Comparison of ENCODE assay signal across 8 cellular contexts in genomic region chr2:152025678-152026287, GRCh38.
DNase-seq lines count a peak whose midpoint lies in the region; ATAC-seq, FAIRE-seq and TF ChIP-seq lines count a peak whose summit lies in the region.

No MANE protein-coding gene starts in this region.

- FAIRE-seq in pancreas (lab: Jason Lieb, UNC): peak; percentile 74

- DNase-seq in GM04503 (ENCODE audit: low read depth) (peak; percentile 18), MM.1S (peak; percentile 79), SJSA1 (ENCODE audit: low read depth in 1 of 2, low spot score in 2 of 2) (peak; percentile 68 to 76), globus pallidus (ENCODE audit: low spot score) (peak; percentile 82), pancreas (peak; percentile 63 to 91 (median 82)), tibial artery (peak; percentile 84 to 87)
- peak; percentile 25 to 75 (median 63) for DNase-seq in activated naive CD4-positive, alpha-beta T cell (lab: John Stamatoyannopoulos, UW)

- no peaks in the 10 kb centered on the region for H3F3A ChIP-seq in MM.1S (ENCODE audit: insufficient read depth, low read length)

- H4K20me1 ChIP-seq in MM.1S (ENCODE audit: insufficient read depth, low read length): no peaks in the 10 kb centered on the region

- CTCF ChIA-PET in HEK293 (lab: Yijun Ruan, JAX): interaction anchor here (0.5 to 3.3 kb wide), 91 partner anchors 9 to 1980 kb away, joined by 3 to 47 read pairs (median 4); partner anchors contain the start of genes RBM43 and STAM2

- H3K79me2 ChIP-seq in MM.1S (ENCODE audit: low read length): no peaks in the 10 kb centered on the region

- H3K4me3 ChIP-seq in HEK293 (ENCODE audit: low read depth, low read length): peak overlapping the region; percentile 39
- H3K4me3 ChIP-seq in MM.1S (ENCODE audit: low read length): peak overlapping the region; percentile 50
- no peak overlapping the region for H3K4me3 ChIP-seq in SJSA1
- peak overlapping the region in 1 of 4 donors; percentile 29 for H3K4me3 ChIP-seq in pancreas
- H3K4me3 ChIP-seq in tibial artery: no peak overlapping the region

- H3K4me2 ChIP-seq in MM.1S (ENCODE audit: low read depth, low read length): peak overlapping the region; percentile 42; the same call in 1 of the 2 replicates

- intact Hi-C loops in pancreas (cut with DNase I): no loop called here
- intact Hi-C loops in tibial artery (cut with DNase I; ENCODE audit: low total_unique reads): no loop called here

- POLR2A ChIA-PET in HEK293 (lab: Yijun Ruan, JAX): interaction anchor here (0.6 kb wide), 1 partner anchor 93 kb away, joined by 6 read pairs; no protein-coding TSS in a partner anchor

- H3K27me3 ChIP-seq in MM.1S (replicated peaks; ENCODE audit: insufficient read depth, low read length) (no peaks in the 10 kb centered on the region), SJSA1 (replicated peaks) (0 out of 2 replicates have a peak, but pooled peaks cover 8% of the 10 kb centered on the region), pancreas (no peaks in the 10 kb centered on the region), tibial artery (no peaks in the 10 kb centered on the region)

- H3K27ac ChIP-seq in HEK293 (ENCODE audit: extremely low read depth, low read depth, low read length) (no peak overlapping the region), MM.1S (ENCODE audit: low read length) (no peak overlapping the region), SJSA1 (no peak overlapping the region), pancreas (no peak overlapping the region), tibial artery (no peak overlapping the region)

- H3K9me2 ChIP-seq in MM.1S (replicated peaks; ENCODE audit: insufficient read depth, low read length): no peaks in the 10 kb centered on the region

- no peaks in the 10 kb centered on the region for H3K9me3 ChIP-seq in HEK293 (ENCODE audit: control insufficient read depth, insufficient read depth, low read depth, low read length)
- H3K9me3 ChIP-seq in MM.1S (replicated peaks; ENCODE audit: insufficient read depth, low read length): no peaks in the 10 kb centered on the region
- H3K9me3 ChIP-seq in SJSA1 (replicated peaks): no peaks in the 10 kb centered on the region
- H3K9me3 ChIP-seq in pancreas: no peaks in the 10 kb centered on the region
- no peaks in the 10 kb centered on the region for H3K9me3 ChIP-seq in tibial artery

- no peaks in the 10 kb centered on the region for H3K36me3 ChIP-seq in HEK293 (ENCODE audit: control insufficient read depth in 2 of 2, insufficient read depth in 1 of 2, low read length in 2 of 2)
- H3K36me3 ChIP-seq in MM.1S (replicated peaks; ENCODE audit: insufficient read depth, low read length): no peaks in the 10 kb centered on the region
- H3K36me3 ChIP-seq in SJSA1: no peaks in the 10 kb centered on the region
- H3K36me3 ChIP-seq in pancreas: no peaks in the 10 kb centered on the region
- no peaks in the 10 kb centered on the region for H3K36me3 ChIP-seq in tibial artery

- H3K4me1 ChIP-seq in HEK293 (ENCODE audit: control insufficient read depth, insufficient read depth, low read length): peaks cover 5% of the 10 kb centered on the region
- H3K4me1 ChIP-seq in MM.1S (ENCODE audit: low read length): no peaks in the 10 kb centered on the region; the same call in 1 of the 2 replicates
- no peaks in the 10 kb centered on the region for H3K4me1 ChIP-seq in SJSA1 (replicated peaks)
- no peaks in the 10 kb centered on the region for H3K4me1 ChIP-seq in pancreas
- peaks cover 0 to 6% (median 0%) of the 10 kb centered on the region in 4 donors for H3K4me1 ChIP-seq in tibial artery

- WGBS in pancreas, 2 donors: 11 to 14% methylated on average over 15 of the region's 15 CpGs

- H2AFZ ChIP-seq in MM.1S (ENCODE audit: low read length): peak overlapping the region; percentile 29

- TF ChIP-seq CTCF in HEK293 (tag by site-specific recombination; IDR thresholded peaks at IDR 0.05) (peak; percentile 90), MM.1S (IDR thresholded peaks at IDR 0.05; ENCODE audit: low read length) (peak; percentile 97), pancreas (IDR thresholded peaks at IDR 0.05) (peak; percentile 92 to 93 (median 92)), tibial artery (IDR thresholded peaks at IDR 0.05) (peak; percentile 92)

- H3K9ac ChIP-seq in MM.1S (ENCODE audit: low read length): no peak overlapping the region

- ATAC-seq in pancreas: peak; percentile 97 to 99 (median 98)

TF ChIP-seq in HEK293, 187 proteins besides CTCF, POLR2A, EP300 and RAD21:
- TF ChIP-seq ZBTB49 (tag by site-specific recombination; IDR thresholded peaks at IDR 0.05; ENCODE audit: low read depth): no peak
- TF ChIP-seq ZNF140 (tag by site-specific recombination; IDR thresholded peaks at IDR 0.05): no peak
- TF ChIP-seq ZNF146 (tag by site-specific recombination; IDR thresholded peaks at IDR 0.05): no peak
- no peak for TF ChIP-seq ZNF626 (tag by site-specific recombination; IDR thresholded peaks at IDR 0.05)
- peak; percentile 78 for TF ChIP-seq ZNF654 (tag by site-specific recombination; IDR thresholded peaks at IDR 0.05; ENCODE audit: low read depth)
- no peak for TF ChIP-seq ZBTB44 (tag by site-specific recombination; IDR thresholded peaks at IDR 0.05)
- TF ChIP-seq ZSCAN30 (tag by site-specific recombination; IDR thresholded peaks at IDR 0.05): no peak
- peak; percentile 51; the same call in 1 of the 2 replicates for TF ChIP-seq ZNF2 (tag by site-specific recombination; IDR thresholded peaks at IDR 0.05)
- 0 out of 2 replicates have a peak, but pooled peaks have one; percentile 15 for TF ChIP-seq SP7 (tag by site-specific recombination; IDR thresholded peaks at IDR 0.05)
- TF ChIP-seq ZNF660 (tag by site-specific recombination; IDR thresholded peaks at IDR 0.05): 0 out of 2 replicates have a peak, but pooled peaks have one; percentile 64
TF ChIP-seq in HEK293: peak in this region for 4.

Comparison
In these comparisons a context has a peak if more than half of its experiments do, and no peak if none do; other contexts are left out.
1. DNase-seq: peak in every context shown above with its lines; median percentile 86 in tibial artery; 82 in globus pallidus; 82 in pancreas; 79 in MM.1S; 72 in SJSA1; 63 in activated naive CD4-positive, alpha-beta T cell; 18 in GM04503.
2. H3K4me3 ChIP-seq: peak in HEK293 (single experiment) and MM.1S (single experiment); none in SJSA1 (single experiment) and tibial artery (0 of 2).
3. Peak in every context shown above with its lines, with median percentiles within 50 percentile points of each other: CTCF ChIP-seq.